30 cellular contexts compared by ENCODE assay signal in the genomic region with DNA sequence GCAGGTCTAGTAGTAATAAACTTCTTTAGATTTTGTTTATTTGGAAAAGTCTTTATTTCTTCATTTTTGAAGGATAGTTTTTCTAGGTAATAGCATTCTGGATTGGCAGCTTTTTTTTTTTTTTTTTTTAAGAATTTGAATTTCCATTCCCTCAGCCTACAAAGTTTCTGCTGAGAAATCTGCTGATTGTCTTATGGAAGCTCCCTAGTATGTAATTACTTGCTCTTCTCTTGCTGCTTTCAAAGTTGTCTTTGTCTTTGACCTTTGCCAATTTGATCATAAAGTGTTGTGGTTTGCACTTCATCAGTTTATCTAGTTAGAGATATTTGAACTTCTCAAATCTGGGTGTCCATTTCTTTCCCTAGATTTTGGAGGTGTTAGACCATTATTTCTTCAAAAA.
"Had no signal": no experiment of that assay in that cellular context is flagged by ENCODE, and none has a peak within 500 bp of the region (broad histone marks: within the 10 kb centered on the region; RNA-seq: fewer than 3 reads in every experiment).

No MANE protein-coding gene starts in this region.

- ATAC-seq: activated CD4-positive, CD25-positive, alpha-beta regulatory T cell treated with anti-CD3 and anti-CD28 coated beads, Interleukin-2, amount 50 U/mL, for 24 hours; activated CD8-positive, alpha-beta T cell treated with anti-CD3 and anti-CD28 coated beads for 36 hours; activated T-cell treated with anti-CD3 and anti-CD28 coated beads, Interleukin-2, amount 50 U/mL, for 4 hours; activated T-helper 17 cell treated with anti-CD3 and anti-CD28 coated beads, Interleukin-2, amount 50 U/mL, for 72 hours; effector memory CD8-positive, alpha-beta T cell; foreskin keratinocyte; gastrocnemius medialis; heart left ventricle had no signal

- H3K4me1 ChIP-seq: esophagus muscularis mucosa, foreskin keratinocyte, gastrocnemius medialis, heart left ventricle had no signal

- H3K4me3 ChIP-seq: esophagus muscularis mucosa, gastrocnemius medialis, heart left ventricle had no signal

- DNase-seq: activated B cell treated with CpG ODN at 0.5 μM for 24 hours; activated CD4-positive, alpha-beta T cell treated with anti-CD3 and anti-CD28 coated beads for 48 hours; activated CD4-positive, alpha-beta T cell treated with anti-CD3 and anti-CD28 coated beads, Interleukin-2, amount 50 U/mL, for 1 hour; activated CD4-positive, alpha-beta T cell treated with anti-CD3 and anti-CD28 coated beads, Interleukin-2, amount 50 U/mL, for 48 hours; activated CD8-positive, alpha-beta memory T cell treated with anti-CD3 and anti-CD28 coated beads for 24 hours; activated CD8-positive, alpha-beta T cell treated with anti-CD3 and anti-CD28 coated beads for 36 hours; activated effector memory CD4-positive, alpha-beta T cell treated with Interleukin-2 at 50 U/mL for 16 hours; activated gamma-delta T cell treated with Interleukin-2 at 50 U/mL for 16 hours; activated naive CD4-positive, alpha-beta T cell treated with anti-CD3 and anti-CD28 coated beads, Interleukin-2, amount 50 U/mL, for 16 hours; activated naive CD4-positive, alpha-beta T cell treated with Interleukin-2 at 50 U/mL for 16 hours; activated T-cell treated with anti-CD3 and anti-CD28 coated beads, Interleukin-2, amount 50 U/mL, for 4 hours; amniotic stem cell; anterior cingulate cortex; brain microvascular endothelial cell; cortex of kidney; dermis blood vessel endothelial cell; effector CD4-positive, alpha-beta T cell; effector memory CD8-positive, alpha-beta T cell; erythroblast; foreskin keratinocyte; gastrocnemius medialis; glutamatergic neuron; heart left ventricle; T-helper 9 cell; WERI-Rb-1 had no signal

- H3K36me3 ChIP-seq: brain microvascular endothelial cell, WERI-Rb-1 had no signal

- H3K27me3 ChIP-seq: brain microvascular endothelial cell, esophagus muscularis mucosa, foreskin keratinocyte, gastrocnemius medialis, heart left ventricle had no signal

- FAIRE-seq: astrocyte, bronchial epithelial cell had no signal

- H3K27ac ChIP-seq: brain microvascular endothelial cell, esophagus muscularis mucosa, foreskin keratinocyte, gastrocnemius medialis, heart left ventricle, WERI-Rb-1 had no signal
